9 cellular contexts compared by ENCODE assay signal in genomic region chr2:39227628-39228412, GRCh38. TPM values are rescaled to one million over a fixed set of nuclear protein-coding genes. Genes with fewer than 3 reads are reported as not detected.
DNase-seq lines count a peak whose midpoint lies in the region; ATAC-seq and TF ChIP-seq lines count a peak whose summit lies in the region.
"Had no signal": no experiment of that assay in that cellular context is flagged by ENCODE, and none has a peak within 500 bp of the region (broad histone marks: within the 10 kb centered on the region; RNA-seq: fewer than 3 reads in every experiment).

No MANE protein-coding gene starts in this region.

- TF ChIP-seq POLR2A in stomach (IDR thresholded peaks at IDR 0.05): no peak

- peak overlapping the region; percentile 75 for H3K27ac Mint-ChIP-seq in activated T-helper 17 cell treated with anti-CD3 and anti-CD28 coated beads, Interleukin-2, amount 50 U/mL, for 72 hours
- H3K27ac Mint-ChIP-seq in neural progenitor cell: no peak overlapping the region

- H3K9me3 Mint-ChIP-seq in activated T-helper 17 cell treated with anti-CD3 and anti-CD28 coated beads, Interleukin-2, amount 50 U/mL, for 72 hours: no peaks in the 10 kb centered on the region
- H3K9me3 Mint-ChIP-seq in neural progenitor cell: no peaks in the 10 kb centered on the region

- no peaks in the 10 kb centered on the region for H3K27me3 ChIP-seq in neural progenitor cell
- no peaks in the 10 kb centered on the region for H3K27me3 ChIP-seq in stomach

- peak overlapping the region; percentile 80 for H3K4me2 ChIP-seq in neural progenitor cell

- WGBS in stomach, 5 donors: 14 to 23% (median 19%) methylated on average over 9 of the region's 9 CpGs

- peak overlapping the region; percentile 64 for H3K4me3 Mint-ChIP-seq in activated T-helper 17 cell treated with anti-CD3 and anti-CD28 coated beads, Interleukin-2, amount 50 U/mL, for 72 hours
- peak overlapping the region; percentile 72 for H3K4me3 Mint-ChIP-seq in neural progenitor cell

- TF ChIP-seq EP300 in stomach (IDR thresholded peaks at IDR 0.05): no peak

- H3K9me3 ChIP-seq in neural progenitor cell (ENCODE audit: low read depth): no peaks in the 10 kb centered on the region
- no peaks in the 10 kb centered on the region for H3K9me3 ChIP-seq in stomach

- H3K36me3 Mint-ChIP-seq in activated T-helper 17 cell treated with anti-CD3 and anti-CD28 coated beads, Interleukin-2, amount 50 U/mL, for 72 hours (ENCODE audit: low read depth): no peaks in the 10 kb centered on the region
- no peaks in the 10 kb centered on the region for H3K36me3 Mint-ChIP-seq in neural progenitor cell

- peak overlapping the region; percentile 97 for H2AFZ ChIP-seq in neural progenitor cell (replicated peaks)

- H3K79me2 ChIP-seq in neural progenitor cell (ENCODE audit: low read depth): no peaks in the 10 kb centered on the region

- H3K4me3 ChIP-seq in fibroblast of pulmonary artery (replicated peaks; ENCODE audit: low read depth, low read length): peak overlapping the region; percentile 36
- peak overlapping the region; percentile 47 for H3K4me3 ChIP-seq in neural progenitor cell
- peak overlapping the region in 3 of 4 donors; percentile 8 to 21 (median 18) for H3K4me3 ChIP-seq in stomach

- H4K20me1 ChIP-seq in neural progenitor cell (ENCODE audit: low read depth): no peaks in the 10 kb centered on the region

- peaks cover 9% of the 10 kb centered on the region for H3F3A ChIP-seq in neural progenitor cell (ENCODE audit: low read depth)

- TF ChIP-seq CTCF in fibroblast of pulmonary artery (IDR thresholded peaks at IDR 0.05; ENCODE audit: low read length, missing control alignments) (peak; percentile 84), neural progenitor cell (IDR thresholded peaks at IDR 0.05) (peak; percentile 99), stomach (IDR thresholded peaks at IDR 0.05) (peak in 5 of 7 experiments; percentile 49 to 87 (median 81))

- peak; percentile 70 for ATAC-seq in GM21576 (IDR thresholded peaks at IDR 0.05; ENCODE audit: unreplicated experiment)
- peak; percentile 80 for ATAC-seq in activated T-helper 17 cell treated with anti-CD3 and anti-CD28 coated beads, Interleukin-2, amount 50 U/mL, for 72 hours (replicated peaks)

- in situ Hi-C loops in KBM-7 (cut with MboI; ENCODE audit: low pct_unique_long_range_greater_than_20kb, low sequenced_read_pairs): loop anchor here (25.0 kb wide), 1 partner anchor 166 kb away; no protein-coding TSS in a partner anchor

- no peak overlapping the region for H3K9ac ChIP-seq in neural progenitor cell

- peaks cover 25% of the 10 kb centered on the region for H3K4me1 Mint-ChIP-seq in activated T-helper 17 cell treated with anti-CD3 and anti-CD28 coated beads, Interleukin-2, amount 50 U/mL, for 72 hours
- H3K4me1 Mint-ChIP-seq in neural progenitor cell: peaks cover 10% of the 10 kb centered on the region

- no peaks in the 10 kb centered on the region for H3K27me3 Mint-ChIP-seq in activated T-helper 17 cell treated with anti-CD3 and anti-CD28 coated beads, Interleukin-2, amount 50 U/mL, for 72 hours
- H3K27me3 Mint-ChIP-seq in neural progenitor cell (ENCODE audit: insufficient read depth, low read depth): no peaks in the 10 kb centered on the region

- intact Hi-C loops in stomach (cut with DNase I; ENCODE audit: low total_unique reads): loop anchor here (10.0 kb wide), 1 partner anchor 103 kb away; the partner anchor contains the start of gene SOS1

- peak; percentile 37 for DNase-seq in DMS153 (lab: John Stamatoyannopoulos, UW)
- peak; percentile 77 for DNase-seq in KBM-7
- peak; percentile 57 for DNase-seq in RPMI7951 (ENCODE audit: low read depth)
- peak; percentile 80 for DNase-seq in fibroblast of pulmonary artery (ENCODE audit: low read depth)
- DNase-seq in neural progenitor cell (ENCODE audit: low spot score): peak; percentile 81
- peak; percentile 87 for DNase-seq in stomach

- no peaks in the 10 kb centered on the region for H3K4me1 ChIP-seq in neural progenitor cell
- peaks cover 5 to 24% (median 12%) of the 10 kb centered on the region in 4 donors for H3K4me1 ChIP-seq in stomach

- no peaks in the 10 kb centered on the region for H3K36me3 ChIP-seq in neural progenitor cell
- no peaks in the 10 kb centered on the region for H3K36me3 ChIP-seq in stomach

- H3K27ac ChIP-seq in neural progenitor cell (no peak overlapping the region), stomach (no peak overlapping the region)

RNA-seq across cellular contexts. Expression of gene CDKL4, which starts 15.9 kb away (rescaled TPM):
- total RNA-seq in RPMI7951 (2014; rRNA removed; shearing (Covaris generic)): 0.12 and 0.49 TPM in 2 replicates
- under 1 TPM; 0.35 to 0.50 TPM for total RNA-seq in activated T-helper 17 cell treated with anti-CD3 and anti-CD28 coated beads, Interleukin-2, amount 50 U/mL, for 72 hours
- total RNA-seq in neural progenitor cell (ENCODE audit: low replicate concordance): not detected in 2 replicates
- total RNA-seq in stomach: 1 to 10 TPM in 2 of 5 donors, not detected in 3; 3.2 to 4.2 TPM
- not detected for polyA plus RNA-seq in stomach
- total RNA-seq: mononuclear cell had no signal

Comparison
In these comparisons a context has a peak if more than half of its experiments do, and no peak if none do; other contexts are left out.
1. DNase-seq: peak in every context shown above with its lines; median percentile 87 in stomach; 81 in neural progenitor cell; 80 in fibroblast of pulmonary artery; 77 in KBM-7; 57 in RPMI7951; 37 in DMS153.